1 cellular context compared by ENCODE assay signal in genomic region chr22:46044718-46045458, GRCh38.
TF ChIP-seq lines count a peak whose summit lies in the region.

No MANE protein-coding gene starts in this region.

TF ChIP-seq in H1, 55 proteins besides CTCF, POLR2A, EP300 and RAD21 (continued from another document):
- TF ChIP-seq MAX (IDR thresholded peaks at IDR 0.05) = peak; percentile 33; the same call in 1 of the 2 replicates
- TF ChIP-seq SIN3A (conservative IDR thresholded peaks at IDR 0.05 in 1 of 2, IDR thresholded peaks at IDR 0.05 in 1 of 2; ENCODE audit: low read depth in 1 of 2, low read length in 2 of 2) = peak in 1 of 2 experiments; percentile 38; a peak in 1 of 4 replicates
- TF ChIP-seq CHD2 (IDR thresholded peaks at IDR 0.05; ENCODE audit: low read length) = no peak
- peak; percentile 34; the same call in 1 of the 2 replicates for TF ChIP-seq RBBP5 (IDR thresholded peaks at IDR 0.05; ENCODE audit: borderline replicate concordance, low read depth, low read length)
- TF ChIP-seq SAP30 (IDR thresholded peaks at IDR 0.05; ENCODE audit: insufficient read depth, insufficient replicate concordance, low read length) = no peak
- TF ChIP-seq SUZ12 (IDR thresholded peaks at IDR 0.05; ENCODE audit: low read length) = 0 out of 2 replicates have a peak, but pooled peaks have one; percentile 23
- TF ChIP-seq TAF7 (optimal IDR thresholded peaks at IDR 0.05; ENCODE audit: borderline replicate concordance, low read depth, low read length) = no peak
